ENCODE assay signal across 8 cellular contexts in the genomic region with DNA sequence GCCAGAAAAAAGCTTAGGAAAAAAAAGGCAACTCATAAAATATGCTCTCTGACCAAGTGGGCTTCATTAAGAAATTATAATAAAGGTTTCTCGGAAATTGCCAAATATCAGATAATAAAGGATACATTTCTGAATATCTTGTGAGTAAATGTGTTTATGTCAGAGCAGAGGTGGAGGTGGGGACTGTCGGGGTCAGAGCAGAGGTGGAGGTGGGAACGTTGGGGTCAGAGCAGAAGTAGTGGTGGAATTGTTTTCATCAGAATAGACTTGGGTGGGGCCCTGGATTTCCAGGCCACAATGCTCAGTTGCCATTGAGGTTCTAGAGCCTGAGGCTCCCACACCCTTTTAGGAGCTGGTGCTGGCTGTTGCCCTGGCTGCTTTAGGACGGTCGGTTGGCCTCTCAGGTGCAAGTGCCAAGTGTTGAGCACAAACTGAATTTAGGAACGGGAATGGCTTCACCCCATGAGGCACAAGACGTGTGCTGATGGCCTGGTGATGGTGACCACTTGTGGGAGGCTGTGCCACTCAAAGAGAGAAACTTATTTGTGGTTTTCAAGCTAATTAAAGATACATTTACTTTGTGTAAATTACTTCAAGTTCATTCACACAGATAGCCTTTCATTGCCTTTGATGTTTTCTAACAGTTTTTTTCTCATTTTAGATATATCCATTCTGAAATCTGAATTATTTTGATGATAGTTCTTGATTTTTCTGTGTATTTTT.
DNase-seq lines count a peak whose midpoint lies in the region; ATAC-seq, FAIRE-seq and TF ChIP-seq lines count a peak whose summit lies in the region.

No MANE protein-coding gene starts in this region.

- no peak for TF ChIP-seq CTCF in cardiac muscle cell (IDR thresholded peaks at IDR 0.05; ENCODE audit: low read depth, low read length)

- H3K36me3 ChIP-seq in cardiac muscle cell (no peaks in the 10 kb centered on the region), small intestine (ENCODE audit: control insufficient read depth in 2 of 2, insufficient read depth in 2 of 2, low read length in 2 of 2) (peaks cover 0 to 3% of the 10 kb centered on the region in 2 donors)

- 81 to 83% (median 83%) methylated on average over 7 of the region's 7 CpGs for WGBS in small intestine, 3 donors

- no peak for FAIRE-seq in small intestine (lab: Jason Lieb, UNC)

- DNase-seq in NCI-H2227 (lab: John Stamatoyannopoulos, UW; ENCODE audit: unreplicated experiment) (peak; percentile 60), NCI-H2227 treated with DMSO at 0.1 percent for 48 hours (lab: John Stamatoyannopoulos, UW) (no peak), cardiac muscle cell (ENCODE audit: low read depth in 1 of 2, low spot score in 1 of 2) (peak; percentile 14 to 52), small intestine (peak; percentile 7), NCI-H2171 (lab: John Stamatoyannopoulos, UW) (no peak), dedifferentiated amniotic fluid mesenchymal stem cell (ENCODE audit: extremely low spot score) (no peak)
- DNase-seq in activated CD4-positive, alpha-beta T cell treated with anti-CD3 and anti-CD28 coated beads, Interleukin-2, amount 50 U/mL, for 1 hour, result peak; percentile 7

- ATAC-seq in HG03175 (IDR thresholded peaks at IDR 0.05; ENCODE audit: unreplicated experiment), result peak; percentile 70

- H3K4me3 ChIP-seq in cardiac muscle cell (no peak overlapping the region), small intestine (ENCODE audit: low read depth in 1 of 2, low read length in 2 of 2) (no peak overlapping the region)

- no peak overlapping the region for H3K27ac ChIP-seq in cardiac muscle cell
- no peak overlapping the region for H3K27ac ChIP-seq in small intestine (ENCODE audit: low read depth in 1 of 2, low read length in 1 of 2)

- no peaks in the 10 kb centered on the region for H3K4me1 ChIP-seq in cardiac muscle cell (ENCODE audit: low read depth)
- no peaks in the 10 kb centered on the region for H3K4me1 ChIP-seq in small intestine (ENCODE audit: control insufficient read depth in 2 of 2, insufficient read depth in 1 of 2, low read depth in 1 of 2, low read length in 1 of 2)

- H3K9me3 ChIP-seq in cardiac muscle cell (ENCODE audit: low read depth) (no peaks in the 10 kb centered on the region), small intestine (ENCODE audit: control insufficient read depth, low read depth) (no peaks in the 10 kb centered on the region)

- H3K27me3 ChIP-seq in cardiac muscle cell, result no peaks in the 10 kb centered on the region
- H3K27me3 ChIP-seq in small intestine (ENCODE audit: control insufficient read depth in 2 of 2, insufficient read depth in 2 of 2, low read length in 2 of 2), result no peaks in the 10 kb centered on the region

Comparison
In these comparisons a context has a peak if more than half of its experiments do, and no peak if none do; other contexts are left out.
1. DNase-seq: peak in NCI-H2227 (single experiment), activated CD4-positive, alpha-beta T cell treated with anti-CD3 and anti-CD28 coated beads, Interleukin-2, amount 50 U/mL, for 1 hour (single experiment), cardiac muscle cell (2 of 2) and small intestine (single experiment); none in NCI-H2227 treated with DMSO at 0.1 percent for 48 hours (single experiment), NCI-H2171 (single experiment) and dedifferentiated amniotic fluid mesenchymal stem cell (single experiment).